Comparison of ENCODE assay signal across 8 cellular contexts in genomic region chr14:91837076-91837475, GRCh38. TPM values are rescaled to one million over a fixed set of nuclear protein-coding genes. Genes with fewer than 3 reads are reported as not detected.
DNase-seq lines count a peak whose midpoint lies in the region; ATAC-seq lines count a peak whose summit lies in the region.

No MANE protein-coding gene starts in this region.

- peak overlapping the region; percentile 91 for H3K4me3 Mint-ChIP-seq in activated T-helper 2 cell treated with anti-CD3 and anti-CD28 coated beads, Interferon-gamma antibody, Interleukin-2, Interleukin-4, amounts not matched to agents 10 μg/mL and 5 μg/mL and 100 μg/mL, durations not matched to agents 14 hours and 24 hours and 36 hours (ENCODE audit: low read depth)
- H3K4me3 Mint-ChIP-seq in stimulated activated memory B cell treated with anti-CD40 and anti-IgM and Interleukin-4, amounts not matched to agents 10 μg/mL and 1 μg/mL and 100 μg/mL, for 72 hours: peak overlapping the region; percentile 85

- no peaks in the 10 kb centered on the region for H3K9me3 Mint-ChIP-seq in activated T-helper 2 cell treated with anti-CD3 and anti-CD28 coated beads, Interferon-gamma antibody, Interleukin-2, Interleukin-4, amounts not matched to agents 10 μg/mL and 5 μg/mL and 100 μg/mL, durations not matched to agents 14 hours and 24 hours and 36 hours
- peaks cover 3% of the 10 kb centered on the region for H3K9me3 Mint-ChIP-seq in stimulated activated memory B cell treated with anti-CD40 and anti-IgM and Interleukin-4, amounts not matched to agents 10 μg/mL and 1 μg/mL and 100 μg/mL, for 72 hours

- peak overlapping the region; percentile 40 for H3K4me3 ChIP-seq in iPS-18c (ENCODE audit: insufficient read depth, low read depth, low read length)

- H3K36me3 Mint-ChIP-seq in activated T-helper 2 cell treated with anti-CD3 and anti-CD28 coated beads, Interferon-gamma antibody, Interleukin-2, Interleukin-4, amounts not matched to agents 10 μg/mL and 5 μg/mL and 100 μg/mL, durations not matched to agents 14 hours and 24 hours and 36 hours (ENCODE audit: low read depth): peaks cover 64% of the 10 kb centered on the region
- H3K36me3 Mint-ChIP-seq in stimulated activated memory B cell treated with anti-CD40 and anti-IgM and Interleukin-4, amounts not matched to agents 10 μg/mL and 1 μg/mL and 100 μg/mL, for 72 hours: no peaks in the 10 kb centered on the region

- DNase-seq in DMS53 (lab: John Stamatoyannopoulos, UW) (peak; percentile 13), DMS53 treated with DMSO at 0.1 percent for 48 hours (lab: John Stamatoyannopoulos, UW; ENCODE audit: unreplicated experiment) (no peak), substantia nigra (lab: John Stamatoyannopoulos, UW) (no peak), NCI-H187 treated with DMSO at 0.1 percent for 48 hours (lab: John Stamatoyannopoulos, UW) (no peak)
- DNase-seq in activated T-helper 2 cell treated with anti-CD3 and anti-CD28 coated beads, Interferon-gamma antibody, Interleukin-2, Interleukin-4, amounts not matched to agents 10 μg/mL and 5 μg/mL and 100 μg/mL, durations not matched to agents 14 hours and 24 hours and 36 hours (ENCODE audit: low spot score): no peak

- no peaks in the 10 kb centered on the region for H3K9me3 ChIP-seq in iPS-18c (ENCODE audit: control insufficient read depth, insufficient read depth, low read length)

- no peak overlapping the region for H3K27ac ChIP-seq in substantia nigra (ENCODE audit: low read depth, low read length, poor library complexity, severe bottlenecking)

- H3K27me3 Mint-ChIP-seq in activated T-helper 2 cell treated with anti-CD3 and anti-CD28 coated beads, Interferon-gamma antibody, Interleukin-2, Interleukin-4, amounts not matched to agents 10 μg/mL and 5 μg/mL and 100 μg/mL, durations not matched to agents 14 hours and 24 hours and 36 hours (ENCODE audit: low read depth): peaks cover 10% of the 10 kb centered on the region
- no peaks in the 10 kb centered on the region for H3K27me3 Mint-ChIP-seq in stimulated activated memory B cell treated with anti-CD40 and anti-IgM and Interleukin-4, amounts not matched to agents 10 μg/mL and 1 μg/mL and 100 μg/mL, for 72 hours

- no peak for ATAC-seq in stimulated activated memory B cell treated with anti-CD40 and anti-IgM and Interleukin-4, amounts not matched to agents 10 μg/mL and 1 μg/mL and 100 μg/mL, for 72 hours
- ATAC-seq in HG03432 (IDR thresholded peaks at IDR 0.05; ENCODE audit: unreplicated experiment): no peak

- no peak overlapping the region for H3K27ac Mint-ChIP-seq in activated T-helper 2 cell treated with anti-CD3 and anti-CD28 coated beads, Interferon-gamma antibody, Interleukin-2, Interleukin-4, amounts not matched to agents 10 μg/mL and 5 μg/mL and 100 μg/mL, durations not matched to agents 14 hours and 24 hours and 36 hours
- H3K27ac Mint-ChIP-seq in stimulated activated memory B cell treated with anti-CD40 and anti-IgM and Interleukin-4, amounts not matched to agents 10 μg/mL and 1 μg/mL and 100 μg/mL, for 72 hours: peak overlapping the region; percentile 89

- intact Hi-C loops in activated T-helper 2 cell treated with anti-CD3 and anti-CD28 coated beads, Interferon-gamma antibody, Interleukin-2, Interleukin-4, amounts not matched to agents 10 μg/mL and 5 μg/mL and 100 μg/mL, durations not matched to agents 14 hours and 24 hours and 36 hours (cut with micrococcal nuclease): loop anchor here (5.0 to 10.0 kb wide), 2 partner anchors 35 to 322 kb away; partner anchors contain the start of gene PPP4R3A

- H3K4me1 Mint-ChIP-seq in activated T-helper 2 cell treated with anti-CD3 and anti-CD28 coated beads, Interferon-gamma antibody, Interleukin-2, Interleukin-4, amounts not matched to agents 10 μg/mL and 5 μg/mL and 100 μg/mL, durations not matched to agents 14 hours and 24 hours and 36 hours (ENCODE audit: low read depth): peaks cover 46% of the 10 kb centered on the region
- H3K4me1 Mint-ChIP-seq in stimulated activated memory B cell treated with anti-CD40 and anti-IgM and Interleukin-4, amounts not matched to agents 10 μg/mL and 1 μg/mL and 100 μg/mL, for 72 hours: peaks cover 59% of the 10 kb centered on the region

RNA-seq across cellular contexts. Expression of gene TC2N, which starts 30.3 kb away (rescaled TPM):
- total RNA-seq in activated T-helper 2 cell treated with anti-CD3 and anti-CD28 coated beads, Interferon-gamma antibody, Interleukin-2, Interleukin-4, amounts not matched to agents 10 μg/mL and 5 μg/mL and 100 μg/mL, durations not matched to agents 14 hours and 24 hours and 36 hours: 16.1 and 19.9 TPM in 2 replicates
